1 cellular context compared by ENCODE assay signal in the genomic region with DNA sequence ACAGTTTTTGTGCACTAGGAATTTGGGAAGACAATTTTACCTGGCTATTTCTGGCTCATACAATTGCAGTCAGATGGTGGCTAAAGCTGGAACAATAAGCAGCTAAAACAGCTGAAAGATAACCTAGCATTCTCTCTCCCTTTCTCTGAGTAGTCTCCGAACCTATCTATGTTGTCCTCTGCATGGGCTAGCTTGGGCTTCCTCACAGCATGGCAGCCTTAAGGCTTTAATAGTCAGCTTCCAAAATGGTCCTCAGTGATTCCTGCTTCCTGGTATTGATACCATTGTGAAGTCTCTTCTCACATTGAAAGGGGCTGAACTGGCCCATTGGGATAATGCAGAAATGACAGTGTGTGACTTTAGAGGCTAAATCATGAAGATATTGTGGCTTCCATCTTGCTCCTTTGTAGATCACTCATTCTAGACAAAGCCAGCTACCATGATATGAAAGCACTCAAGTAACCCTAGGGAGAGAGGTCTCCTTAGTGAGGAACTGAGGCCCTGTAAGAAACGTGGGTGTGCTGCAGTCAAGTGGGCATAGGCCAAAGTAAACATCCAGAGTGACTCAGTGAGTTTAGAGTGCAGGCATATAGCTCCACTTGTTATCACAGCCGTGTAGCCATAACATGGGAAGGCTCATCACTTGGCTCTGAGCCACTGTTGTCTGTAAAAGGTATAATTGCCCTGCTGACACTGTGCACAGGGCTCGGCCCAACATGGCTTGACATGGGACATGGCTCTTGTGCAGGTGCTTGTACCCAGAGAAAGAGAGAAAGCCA.
TF ChIP-seq lines count a peak whose summit lies in the region.

No MANE protein-coding gene starts in this region.

TF ChIP-seq in H1, 55 proteins besides CTCF, POLR2A, EP300 and RAD21:
- TF ChIP-seq TCF12 (IDR thresholded peaks at IDR 0.05; ENCODE audit: low read depth, low read length): no peak
- TF ChIP-seq HDAC6 (IDR thresholded peaks at IDR 0.05; ENCODE audit: low read depth, low read length): no peak
- no peak for TF ChIP-seq CBX8 (IDR thresholded peaks at IDR 0.05; ENCODE audit: borderline replicate concordance, low read depth, low read length)
- TF ChIP-seq CEBPB (IDR thresholded peaks at IDR 0.05; ENCODE audit: low read depth, low read length): no peak
- TF ChIP-seq TBP (IDR thresholded peaks at IDR 0.05; ENCODE audit: low read depth, low read length): no peak
- TF ChIP-seq, protein P1, sequence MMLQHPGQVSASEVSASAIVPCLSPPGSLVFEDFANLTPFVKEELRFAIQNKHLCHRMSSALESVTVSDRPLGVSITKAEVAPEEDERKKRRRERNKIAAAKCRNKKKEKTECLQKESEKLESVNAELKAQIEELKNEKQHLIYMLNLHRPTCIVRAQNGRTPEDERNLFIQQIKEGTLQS (IDR thresholded peaks at IDR 0.05; ENCODE audit: insufficient read depth, low read depth, low read length): no peak
